ENCODE assay signal across 6 cellular contexts in the genomic region with DNA sequence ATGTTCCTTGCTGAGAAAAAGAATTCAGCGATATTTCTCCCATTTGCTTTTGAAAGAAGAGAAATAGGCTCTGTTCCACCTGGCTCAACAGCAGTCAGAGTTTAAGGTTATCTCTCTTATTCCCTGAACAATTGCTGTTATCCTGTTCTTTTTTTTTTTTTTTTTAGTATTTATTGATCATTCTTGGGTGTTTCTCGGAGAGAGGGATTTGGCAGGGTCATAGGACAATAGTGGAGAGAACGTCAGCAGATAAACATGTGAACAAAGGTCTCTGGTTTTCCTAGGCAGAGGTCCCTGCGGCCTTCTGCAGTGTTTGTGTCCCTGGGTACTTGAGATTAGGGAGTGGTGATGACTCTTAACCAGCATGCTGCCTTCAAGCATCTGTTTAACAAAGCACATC.
A peak's percentile ranks its signal among the peaks of the same experiment; 100 is the strongest.
DNase-seq lines count a peak whose midpoint lies in the region; ATAC-seq, FAIRE-seq and TF ChIP-seq lines count a peak whose summit lies in the region.
"Not testable (repeated sequence)": the region's sequence is repeated elsewhere in the genome, so short reads cannot be mapped to it uniquely, and the experiment has no call there.

No MANE protein-coding gene starts in this region.

- intact Hi-C loops in heart right ventricle (cut with DNase I); HepG2 (cut with micrococcal nuclease; ENCODE audit: unreplicated experiment): not testable (repeated sequence)

- not testable (repeated sequence) for H3K79me2 ChIP-seq in HepG2 (ENCODE audit: insufficient read depth, low read length)

- not testable (repeated sequence) for H3K4me3 ChIP-seq in WERI-Rb-1 (ENCODE audit: low read depth, low read length); heart right ventricle; right atrium auricular region; HepG2 (replicated peaks in 1 of 3; ENCODE audit: insufficient read depth in 1 of 3, low read depth in 2 of 3, low read length in 3 of 3)

- not testable (repeated sequence) for H2AFZ ChIP-seq in HepG2 (ENCODE audit: low read length)

- H3K27ac Mint-ChIP-seq in progenitor cell of endocrine pancreas: peak overlapping the region; percentile 52

- H3K27me3 ChIP-seq in WERI-Rb-1 (ENCODE audit: insufficient read depth, low read depth, severe bottlenecking); heart right ventricle; right atrium auricular region; HepG2 (ENCODE audit: control insufficient read depth in 1 of 2, insufficient read depth in 2 of 2, low read length in 2 of 2): not testable (repeated sequence)

- POLR2A ChIA-PET in HepG2 (lab: Yijun Ruan, JAX): not testable (repeated sequence)

- H3K4me1 ChIP-seq in heart right ventricle (peaks cover 0 to 45% (median 30%) of the 10 kb centered on the region in 9 donors), right atrium auricular region (peaks cover 0 to 13% of the 10 kb centered on the region in 2 donors), HepG2 (ENCODE audit: insufficient read depth, low read length) (peaks cover 42% of the 10 kb centered on the region)

- FAIRE-seq in HepG2 (lab: Jason Lieb, UNC): not testable (repeated sequence)

- not testable (repeated sequence) for H3K36me3 ChIP-seq in WERI-Rb-1; heart right ventricle; right atrium auricular region; HepG2 (replicated peaks in 1 of 2; ENCODE audit: control insufficient read depth in 1 of 2, insufficient read depth in 2 of 2, low read length in 2 of 2)

- not testable (repeated sequence) for H4K20me1 ChIP-seq in HepG2 (ENCODE audit: insufficient read depth, low read length)

- H3K4me3 Mint-ChIP-seq in progenitor cell of endocrine pancreas (ENCODE audit: low read depth): not testable (repeated sequence)

- WGBS in heart right ventricle, 2 donors: 63 to 67% methylated on average over 4 of the region's 4 CpGs
- WGBS in HepG2 (ENCODE audit: low lambda C conversion rate): 29% methylated on average over 4 of the region's 4 CpGs

- H3K27me3 Mint-ChIP-seq in progenitor cell of endocrine pancreas: not testable (repeated sequence)

- H3K27ac ChIP-seq in WERI-Rb-1: peak overlapping the region; percentile 77
- H3K27ac ChIP-seq in heart right ventricle: peak overlapping the region; percentile 1 to 79 (median 55)
- H3K27ac ChIP-seq in right atrium auricular region: peak overlapping the region; percentile 57 to 58
- not testable (repeated sequence) for H3K27ac ChIP-seq in HepG2 (ENCODE audit: extremely low read length, insufficient read depth, low read length)

- not testable (repeated sequence) for H3K4me2 ChIP-seq in HepG2 (ENCODE audit: low read depth, low read length)

- not testable (repeated sequence) for ATAC-seq in heart right ventricle
- ATAC-seq in HepG2: peak; percentile 64

- TF ChIP-seq EP300 in HepG2 (IDR thresholded peaks at IDR 0.05; ENCODE audit: low read depth in 2 of 2, low read length in 2 of 2); HepG2 (CRISPR knock-in tag; IDR thresholded peaks at IDR 0.05; ENCODE audit: borderline replicate concordance): not testable (repeated sequence)

- not testable (repeated sequence) for TF ChIP-seq CTCF in WERI-Rb-1 (IDR thresholded peaks at IDR 0.05; ENCODE audit: low read depth, low read length); heart right ventricle (IDR thresholded peaks at IDR 0.05); right atrium auricular region (IDR thresholded peaks at IDR 0.05); HepG2 (CRISPR knock-in tag; IDR thresholded peaks at IDR 0.05); progenitor cell of endocrine pancreas (IDR thresholded peaks at IDR 0.05; ENCODE audit: unreplicated experiment)

- CTCF ChIA-PET in HepG2 (lab: Yijun Ruan, JAX; ENCODE audit: low intra/inter-chr PET ratio, low total read pairs): not testable (repeated sequence)

- TF ChIP-seq RAD21 in HepG2 (CRISPR knock-in tag; IDR thresholded peaks at IDR 0.05): not testable (repeated sequence)

- not testable (repeated sequence) for H3K9ac ChIP-seq in HepG2 (ENCODE audit: insufficient read depth, low read depth, low read length)

- peaks cover 29% of the 10 kb centered on the region for H3K4me1 Mint-ChIP-seq in progenitor cell of endocrine pancreas (ENCODE audit: low read depth)

- not testable (repeated sequence) for BruUV-seq in HepG2 (replicated peaks; lab: Mats Ljungman, UMichigan)

- not testable (repeated sequence) for TF ChIP-seq POLR2A in HepG2 (IDR thresholded peaks at IDR 0.05; ENCODE audit: insufficient read depth in 1 of 2, low read depth in 2 of 2, low read length in 2 of 2)

- H3K36me3 Mint-ChIP-seq in progenitor cell of endocrine pancreas (ENCODE audit: insufficient read depth): peaks cover 23% of the 10 kb centered on the region

- DNase-seq in WERI-Rb-1; heart right ventricle; right atrium auricular region (ENCODE audit: low spot score); HepG2 (ENCODE audit: low spot score); progenitor cell of endocrine pancreas (ENCODE audit: low spot score, unreplicated experiment): not testable (repeated sequence)
- DNase-seq in mucosa of gallbladder (ENCODE audit: low spot score): peak; percentile 50

- in situ Hi-C loops in HepG2 (cut with HindIII; ENCODE audit: extremely low pct_ligation_motif_present, low pct_unique_long_range_greater_than_20kb): not testable (repeated sequence)

- peaks cover 16% of the 10 kb centered on the region for H3K9me3 Mint-ChIP-seq in progenitor cell of endocrine pancreas (ENCODE audit: low read depth)

- H3K9me3 ChIP-seq in WERI-Rb-1 (ENCODE audit: severe bottlenecking): peaks cover 19% of the 10 kb centered on the region
- not testable (repeated sequence) for H3K9me3 ChIP-seq in heart right ventricle; right atrium auricular region; HepG2 (ENCODE audit: low read length)

TF ChIP-seq in HepG2, 621 proteins besides CTCF, POLR2A, EP300 and RAD21 (continues in another document):
- TF ChIP-seq POGZ (CRISPR knock-in tag; IDR thresholded peaks at IDR 0.05) (peak; percentile 57; the same call in 1 of the 2 replicates), SOX13 (CRISPR knock-in tag; conservative IDR thresholded peaks at IDR 0.05 in 1 of 2, IDR thresholded peaks at IDR 0.05 in 1 of 2) (peak in 1 of 2 experiments; percentile 86; a peak in 2 of 4 replicates), MIXL1 (CRISPR knock-in tag; IDR thresholded peaks at IDR 0.05) (0 out of 2 replicates have a peak, but pooled peaks have one; percentile 22), NR2F6 (IDR thresholded peaks at IDR 0.05) (peak; percentile 10; the same call in 1 of the 2 replicates), SOX5 (CRISPR knock-in tag; IDR thresholded peaks at IDR 0.05; ENCODE audit: borderline replicate concordance) (peak; percentile 85; the same call in 1 of the 2 replicates), NR2F1 (CRISPR knock-in tag; IDR thresholded peaks at IDR 0.05) (peak in 1 of 2 experiments; percentile 48; a peak in 1 of 4 replicates), GATAD2A (CRISPR knock-in tag; IDR thresholded peaks at IDR 0.05) (peak; percentile 73), FOXP1 (CRISPR knock-in tag; IDR thresholded peaks at IDR 0.05) (peak; percentile 63), BCL6 (CRISPR knock-in tag; IDR thresholded peaks at IDR 0.05) (peak; percentile 92)
- TF ChIP-seq SOX13 (IDR thresholded peaks at IDR 0.05); NR2F6 (CRISPR knock-in tag; IDR thresholded peaks at IDR 0.05); FOXP1 (IDR thresholded peaks at IDR 0.05): not testable (repeated sequence)
